Comparison of ENCODE assay signal across 8 cellular contexts in the genomic region with DNA sequence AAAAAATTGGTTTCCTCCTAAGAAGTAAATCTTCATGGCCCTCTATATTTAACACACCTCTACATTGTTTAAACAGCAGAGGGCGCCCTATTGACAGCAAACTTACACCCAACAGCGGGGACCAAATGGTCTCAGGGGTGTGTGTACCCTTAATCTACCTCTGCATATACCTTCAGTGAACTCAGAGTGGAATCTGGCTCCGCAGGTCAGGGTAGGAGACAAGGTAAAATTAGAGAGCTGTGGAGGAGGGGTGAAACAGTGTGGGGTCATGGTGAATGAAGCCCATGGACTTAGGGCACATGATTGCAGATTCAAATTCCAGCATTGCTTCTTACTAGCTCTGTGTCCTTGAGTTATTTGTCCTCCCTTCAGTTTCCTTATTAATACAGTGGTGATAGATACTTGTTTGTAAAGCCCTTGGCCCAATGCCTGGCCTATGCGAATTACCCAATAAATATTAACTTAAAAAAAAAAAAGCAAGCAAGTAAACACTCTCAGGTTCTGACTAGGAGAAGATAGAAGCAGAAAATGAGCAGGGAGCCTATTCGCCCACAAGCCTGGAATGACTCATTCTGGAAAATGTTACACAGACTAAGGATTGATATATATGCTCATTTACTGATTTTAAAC.
DNase-seq lines count a peak whose midpoint lies in the region; ATAC-seq and TF ChIP-seq lines count a peak whose summit lies in the region.

No MANE protein-coding gene starts in this region.

- POLR2A ChIA-PET in OCI-LY7 (lab: Charles Lee) = interaction anchor here (0.8 kb wide), 1 partner anchor 325 kb away, joined by 3 read pairs; no protein-coding TSS in a partner anchor

- no peaks in the 10 kb centered on the region for H3K9me2 ChIP-seq in OCI-LY7 (ENCODE audit: insufficient read depth, low read length)

- ATAC-seq in HG03280 (IDR thresholded peaks at IDR 0.05; ENCODE audit: unreplicated experiment) = peak; percentile 48
- ATAC-seq in upper lobe of right lung = peak; percentile 71

- H3K4me1 ChIP-seq in OCI-LY7 (ENCODE audit: insufficient read depth, low read length, poor library complexity, severe bottlenecking) (no peaks in the 10 kb centered on the region), upper lobe of right lung (no peaks in the 10 kb centered on the region)

- intact Hi-C loops in OCI-LY7 (cut with micrococcal nuclease; ENCODE audit: unreplicated experiment) = no loop called here
- intact Hi-C loops in upper lobe of right lung (cut with DNase I) = no loop called here

- no TSS peak for BruUV-seq in OCI-LY7 (replicated peaks; lab: Mats Ljungman, UMichigan)

- H3K27me3 ChIP-seq in upper lobe of right lung = no peaks in the 10 kb centered on the region

- no peak overlapping the region for H2AFZ ChIP-seq in OCI-LY7 (ENCODE audit: low read length)

- TF ChIP-seq CTCF in OCI-LY7 (conservative IDR thresholded peaks at IDR 0.05; ENCODE audit: low read length) (peak; percentile 85), upper lobe of right lung (IDR thresholded peaks at IDR 0.05) (peak; percentile 42)

- no peaks in the 10 kb centered on the region for H4K20me1 ChIP-seq in OCI-LY7 (ENCODE audit: insufficient read depth, low read length)

- no peak overlapping the region for H3K27ac ChIP-seq in OCI-LY7 (ENCODE audit: low read depth, low read length, poor library complexity, severe bottlenecking)
- H3K27ac ChIP-seq in upper lobe of right lung = no peak overlapping the region

- H3K36me3 ChIP-seq in OCI-LY7 (ENCODE audit: insufficient read depth, low read length) (no peaks in the 10 kb centered on the region), upper lobe of right lung (no peaks in the 10 kb centered on the region)

- H3K9me3 ChIP-seq in OCI-LY7 (ENCODE audit: low read length) (no peaks in the 10 kb centered on the region), upper lobe of right lung (no peaks in the 10 kb centered on the region)

- no peak overlapping the region for H3K4me2 ChIP-seq in OCI-LY7 (ENCODE audit: low read length)

- H3K79me2 ChIP-seq in OCI-LY7 (ENCODE audit: insufficient read depth, low read depth, low read length) = no peaks in the 10 kb centered on the region

- DNase-seq in EL (peak; percentile 16), OCI-LY7 (ENCODE audit: low spot score) (peak; percentile 27), globus pallidus (ENCODE audit: low spot score) (peak; percentile 16), upper lobe of right lung (no peak), H4 (ENCODE audit: low spot score) (no peak)
- no peak for DNase-seq in activated CD4-positive, CD25-positive, alpha-beta regulatory T cell treated with anti-CD3 and anti-CD28 coated beads, Interleukin-2, amount 50 U/mL, for 72 hours
- no peak for DNase-seq in activated CD4-positive, alpha-beta T cell treated with anti-CD3 and anti-CD28 coated beads, Interleukin-2, amount 50 U/mL, for 48 hours

- H3K4me3 ChIP-seq in OCI-LY7 (ENCODE audit: low read depth, low read length, poor library complexity, severe bottlenecking) = no peak overlapping the region
- H3K4me3 ChIP-seq in upper lobe of right lung = no peak overlapping the region

- CTCF ChIA-PET in OCI-LY7 (lab: Charles Lee; ENCODE audit: unreplicated experiment) = no interaction called here

Comparison
In these comparisons a context has a peak if more than half of its experiments do, and no peak if none do; other contexts are left out.
1. DNase-seq: peak in EL (single experiment), OCI-LY7 (single experiment) and globus pallidus (single experiment); none in upper lobe of right lung (single experiment), activated CD4-positive, CD25-positive, alpha-beta regulatory T cell treated with anti-CD3 and anti-CD28 coated beads, Interleukin-2, amount 50 U/mL, for 72 hours (single experiment), H4 (single experiment) and activated CD4-positive, alpha-beta T cell treated with anti-CD3 and anti-CD28 coated beads, Interleukin-2, amount 50 U/mL, for 48 hours (0 of 2).